18 cellular contexts compared by ENCODE assay signal in genomic region chrX:40149286-40150175, GRCh38. TPM values are rescaled to one million over a fixed set of nuclear protein-coding genes. Genes with fewer than 3 reads are reported as not detected.
DNase-seq lines count a peak whose midpoint lies in the region; ATAC-seq, FAIRE-seq and TF ChIP-seq lines count a peak whose summit lies in the region.
"Had no signal": no experiment of that assay in that cellular context is flagged by ENCODE, and none has a peak within 500 bp of the region (broad histone marks: within the 10 kb centered on the region; RNA-seq: fewer than 3 reads in every experiment).

No MANE protein-coding gene starts in this region.

- H3K9me3 Mint-ChIP-seq in Caco-2 (ENCODE audit: unreplicated experiment), result no peaks in the 10 kb centered on the region
- no peaks in the 10 kb centered on the region for H3K9me3 Mint-ChIP-seq in activated CD8-positive, alpha-beta T cell treated with anti-CD3 and anti-CD28 coated beads for 36 hours

- no peaks in the 10 kb centered on the region for H4K20me1 ChIP-seq in endothelial cell of umbilical vein (replicated peaks; ENCODE audit: control insufficient read depth, extremely low read depth, insufficient read depth, low read length)

- H3K9me3 ChIP-seq in Caco-2, result no peaks in the 10 kb centered on the region
- no peaks in the 10 kb centered on the region for H3K9me3 ChIP-seq in endothelial cell of umbilical vein (replicated peaks; ENCODE audit: control insufficient read depth, insufficient read depth, low read length)
- H3K9me3 ChIP-seq in neuron (ENCODE audit: low read length), result no peaks in the 10 kb centered on the region
- H3K9me3 ChIP-seq in thyroid gland, result no peaks in the 10 kb centered on the region
- H3K9me3 ChIP-seq: ascending aorta, Peyer's patch had no signal

- BruUV-seq in Caco-2 (replicated peaks; lab: Mats Ljungman, UMichigan) (no TSS peak), endothelial cell of umbilical vein (replicated peaks; lab: Mats Ljungman, UMichigan) (no TSS peak)

- H2AFZ ChIP-seq in endothelial cell of umbilical vein (ENCODE audit: low read depth, low read length), result no peak overlapping the region
- no peak overlapping the region for H2AFZ ChIP-seq in neuron (ENCODE audit: low read depth, low read length)

- H3K36me3 ChIP-seq in Caco-2 (ENCODE audit: control insufficient read depth, insufficient read depth, low read length) (no peaks in the 10 kb centered on the region), endothelial cell of umbilical vein (ENCODE audit: control insufficient read depth in 2 of 2, extremely low read depth in 1 of 2, insufficient read depth in 2 of 2, low read length in 2 of 2) (no peaks in the 10 kb centered on the region), neuron (ENCODE audit: insufficient read depth, low read length) (no peaks in the 10 kb centered on the region), thyroid gland (no peaks in the 10 kb centered on the region)
- H3K36me3 ChIP-seq: ascending aorta, Peyer's patch had no signal

- H3K4me1 ChIP-seq in Caco-2 (no peaks in the 10 kb centered on the region), endothelial cell of umbilical vein (ENCODE audit: control insufficient read depth, extremely low read depth, insufficient read depth, low read length) (peaks cover 35% of the 10 kb centered on the region), neuron (ENCODE audit: insufficient read depth, low read length) (peaks cover 13% of the 10 kb centered on the region), thyroid gland (peaks cover 32 to 39% of the 10 kb centered on the region in 2 donors)

- POLR2A ChIA-PET in Caco-2 (lab: Charles Lee), result no interaction called here
- POLR2A ChIA-PET in endothelial cell of umbilical vein (lab: Charles Lee), result no interaction called here
- POLR2A ChIA-PET in activated CD8-positive, alpha-beta T cell treated with anti-CD3 and anti-CD28 coated beads for 36 hours (lab: Charles Lee), result interaction anchor here (1.5 kb wide), 1 partner anchor 27 kb away, joined by 4 read pairs; no protein-coding TSS in a partner anchor

- no peak for TF ChIP-seq CTCF in Caco-2 (IDR thresholded peaks at IDR 0.05; ENCODE audit: insufficient read depth in 1 of 2, low read depth in 1 of 2, low read length in 1 of 2, severe bottlenecking in 1 of 2, unreplicated experiment in 1 of 2)
- TF ChIP-seq CTCF in endothelial cell of umbilical vein (IDR thresholded peaks at IDR 0.05; ENCODE audit: extremely low read depth in 1 of 2, insufficient read depth in 1 of 2, low read depth in 1 of 2, low read length in 2 of 2), result no peak
- no peak for TF ChIP-seq CTCF in thyroid gland (IDR thresholded peaks at IDR 0.05)
- TF ChIP-seq CTCF in activated CD8-positive, alpha-beta T cell treated with anti-CD3 and anti-CD28 coated beads for 36 hours (IDR thresholded peaks at IDR 0.05), result no peak

- CTCF ChIA-PET in Caco-2 (lab: Charles Lee), result interaction anchor here (1.2 kb wide), 1 partner anchor 45 kb away, joined by 3 read pairs; no protein-coding TSS in a partner anchor
- CTCF ChIA-PET in endothelial cell of umbilical vein (lab: Charles Lee), result interaction anchor here (0.9 to 1.5 kb wide), 5 partner anchors 39 to 419 kb away, joined by 3 to 4 read pairs (median 3); no protein-coding TSS in a partner anchor
- CTCF ChIA-PET in activated CD8-positive, alpha-beta T cell treated with anti-CD3 and anti-CD28 coated beads for 36 hours (lab: Charles Lee), result no interaction called here

- 76 to 90% methylated on average over 14 to 17 of the region's 17 CpGs for WGBS in thyroid gland, 2 donors

- peak overlapping the region; percentile 15 for H3K4me3 Mint-ChIP-seq in Caco-2 (ENCODE audit: unreplicated experiment)
- H3K4me3 Mint-ChIP-seq in activated CD8-positive, alpha-beta T cell treated with anti-CD3 and anti-CD28 coated beads for 36 hours, result no peak overlapping the region

- H3K79me2 ChIP-seq in endothelial cell of umbilical vein (ENCODE audit: control insufficient read depth, insufficient read depth, low read length), result no peaks in the 10 kb centered on the region

- H3K4me3 ChIP-seq in Caco-2 (ENCODE audit: low read depth, low read length) (no peak overlapping the region), endothelial cell of umbilical vein (replicated peaks in 1 of 3; ENCODE audit: insufficient read depth in 1 of 3, low read depth in 1 of 3, low read length in 3 of 3) (no peak overlapping the region), neuron (ENCODE audit: low read length) (peak overlapping the region; percentile 11), thyroid gland (replicated peaks in 1 of 3) (no peak overlapping the region)
- H3K4me3 ChIP-seq: ascending aorta, coronary artery, Peyer's patch had no signal

- intact Hi-C loops in Caco-2 (cut with micrococcal nuclease; ENCODE audit: unreplicated experiment) (loop anchor here (5.0 kb wide), 1 partner anchor 137 kb away; no protein-coding TSS in a partner anchor), endothelial cell of umbilical vein (cut with micrococcal nuclease) (loop anchor here (2.0 to 5.0 kb wide), 3 partner anchors 137 to 341 kb away; no protein-coding TSS in a partner anchor), thyroid gland (cut with DNase I) (loop anchor here (5.0 to 10.0 kb wide), 2 partner anchors 52 to 335 kb away; partner anchors contain the start of gene BCOR)
- intact Hi-C loops in activated CD8-positive, alpha-beta T cell treated with anti-CD3 and anti-CD28 coated beads for 36 hours (cut with micrococcal nuclease), result loop anchor here (5.0 kb wide), 2 partner anchors 52 to 332 kb away; partner anchors contain the start of gene BCOR

- dilution Hi-C loops in endothelial cell of umbilical vein (cut with MboI; ENCODE audit: extremely low pct_ligation_motif_present, low sequenced_read_pairs), result no loop called here

- H3K36me3 Mint-ChIP-seq in Caco-2 (ENCODE audit: insufficient read depth, unreplicated experiment), result no peaks in the 10 kb centered on the region
- H3K36me3 Mint-ChIP-seq in activated CD8-positive, alpha-beta T cell treated with anti-CD3 and anti-CD28 coated beads for 36 hours (ENCODE audit: low read depth), result no peaks in the 10 kb centered on the region

- peak overlapping the region; percentile 68 for H3K4me2 ChIP-seq in endothelial cell of umbilical vein (ENCODE audit: insufficient read depth, low read length)

- DNase-seq in Caco-2 (no peak), KG1 (lab: John Stamatoyannopoulos, UW) (peak; percentile 36), endothelial cell of umbilical vein (ENCODE audit: low read depth, low spot score) (no peak), AG08396 (ENCODE audit: low spot score) (no peak), thyroid gland (no peak)
- DNase-seq in stimulated activated CD4-positive, alpha-beta T cell treated with anti-CD3 and anti-CD28 coated beads, Interleukin-4, amount 100 ng/mL, for 4 hours, result no peak
- no peak for DNase-seq in activated CD8-positive, alpha-beta T cell treated with anti-CD3 and anti-CD28 coated beads for 36 hours
- DNase-seq: activated CD4-positive, CD25-positive, alpha-beta regulatory T cell; activated gamma-delta T cell; head of caudate nucleus; NCI-H1092; NCI-H748 treated with DMSO at 0.1 percent for 48 hours; substantia nigra; SW 1271 had no signal

- no peak overlapping the region for H3K9ac ChIP-seq in endothelial cell of umbilical vein (replicated peaks; ENCODE audit: extremely low read depth, insufficient read depth, low read length)

- H3K27ac ChIP-seq in endothelial cell of umbilical vein (ENCODE audit: insufficient read depth, low read depth, low read length) (peak overlapping the region; percentile 90), thyroid gland (no peak overlapping the region)
- H3K27ac ChIP-seq: ascending aorta, Peyer's patch had no signal

- H3K9me1 ChIP-seq in endothelial cell of umbilical vein (replicated peaks; ENCODE audit: control insufficient read depth, extremely low read depth, insufficient read depth, low read length), result no peaks in the 10 kb centered on the region

- no peak for FAIRE-seq in endothelial cell of umbilical vein (lab: Jason Lieb, UNC)

- TF ChIP-seq POLR2A in endothelial cell of umbilical vein (IDR thresholded peaks at IDR 0.05; ENCODE audit: low read depth, low read length), result no peak
- no peak for TF ChIP-seq POLR2A in thyroid gland (IDR thresholded peaks at IDR 0.05)

- H3K27me3 ChIP-seq in Caco-2 (replicated peaks; ENCODE audit: control insufficient read depth, insufficient read depth, low read length) (no peaks in the 10 kb centered on the region), endothelial cell of umbilical vein (ENCODE audit: control insufficient read depth in 2 of 2, insufficient read depth in 2 of 2, low read length in 2 of 2) (no peaks in the 10 kb centered on the region), neuron (ENCODE audit: insufficient read depth, low read length) (peaks cover 4% of the 10 kb centered on the region), thyroid gland (peaks cover 7% of the 10 kb centered on the region)
- H3K27me3 ChIP-seq: Peyer's patch had no signal

- no peak for ATAC-seq in activated CD8-positive, alpha-beta T cell treated with anti-CD3 and anti-CD28 coated beads for 36 hours

- H3K27me3 Mint-ChIP-seq in Caco-2 (ENCODE audit: insufficient read depth, unreplicated experiment), result no peaks in the 10 kb centered on the region
- H3K27me3 Mint-ChIP-seq in activated CD8-positive, alpha-beta T cell treated with anti-CD3 and anti-CD28 coated beads for 36 hours, result no peaks in the 10 kb centered on the region

- no peak overlapping the region for H3K27ac Mint-ChIP-seq in Caco-2 (ENCODE audit: unreplicated experiment)
- no peak overlapping the region for H3K27ac Mint-ChIP-seq in activated CD8-positive, alpha-beta T cell treated with anti-CD3 and anti-CD28 coated beads for 36 hours

- no peaks in the 10 kb centered on the region for H3K4me1 Mint-ChIP-seq in Caco-2 (ENCODE audit: low read depth, unreplicated experiment)
- H3K4me1 Mint-ChIP-seq in activated CD8-positive, alpha-beta T cell treated with anti-CD3 and anti-CD28 coated beads for 36 hours (ENCODE audit: low read depth), result peaks cover 16% of the 10 kb centered on the region

TF ChIP-seq in endothelial cell of umbilical vein, 7 proteins besides CTCF, POLR2A, EP300 and RAD21 (continues in another document):
- TF ChIP-seq, protein P1, sequence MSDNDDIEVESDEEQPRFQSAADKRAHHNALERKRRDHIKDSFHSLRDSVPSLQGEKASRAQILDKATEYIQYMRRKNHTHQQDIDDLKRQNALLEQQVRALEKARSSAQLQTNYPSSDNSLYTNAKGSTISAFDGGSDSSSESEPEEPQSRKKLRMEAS (IDR thresholded peaks at IDR 0.05; ENCODE audit: insufficient read depth, insufficient read length), result no peak

RNA-seq across cellular contexts. Expression of gene BCOR, which starts 51.8 kb away (rescaled TPM):
- total RNA-seq in Caco-2 (2022) (16.2 and 18.6 TPM in 2 replicates), endothelial cell of umbilical vein (23.9 and 24.2 TPM in 2 replicates), thyroid gland (10 to 100 TPM; 30.9 to 67.4 (median 42.4) TPM)
- 10.1 and 11.9 TPM in 2 replicates for polyA plus RNA-seq in endothelial cell of umbilical vein
- 11.0 and 11.3 TPM in 2 replicates for polyA plus RNA-seq in endothelial cell of umbilical vein (2011; cell fraction: cytosol; rRNA removed)
- polyA plus RNA-seq in endothelial cell of umbilical vein (2011; cell fraction: nucleus; rRNA removed), result 15.7 and 18.2 TPM in 2 replicates
- 19.4 and 20.9 TPM in 2 replicates for polyA plus RNA-seq in endothelial cell of umbilical vein (2012)
- 17.8 and 20.6 TPM in 2 replicates for polyA minus RNA-seq in endothelial cell of umbilical vein
- polyA minus RNA-seq in endothelial cell of umbilical vein (2011; cell fraction: cytosol; rRNA and poly(A)+ RNA removed), result 25.7 TPM
- polyA minus RNA-seq in endothelial cell of umbilical vein (2011; cell fraction: nucleus; rRNA and poly(A)+ RNA removed), result 12.8 and 13.3 TPM in 2 replicates
- 10 to 100 TPM; 38.3 to 39.6 TPM for total RNA-seq in activated CD8-positive, alpha-beta T cell treated with anti-CD3 and anti-CD28 coated beads for 36 hours
